22 cellular contexts compared by ENCODE assay signal in genomic region chr6:154347981-154348380, GRCh38. TPM values are rescaled to one million over a fixed set of nuclear protein-coding genes. Genes with fewer than 3 reads are reported as not detected.
"Had no signal": no experiment of that assay in that cellular context is flagged by ENCODE, and none has a peak within 500 bp of the region (broad histone marks: within the 10 kb centered on the region; RNA-seq: fewer than 3 reads in every experiment).

No MANE protein-coding gene starts in this region.

- DNase-seq: activated T-cell treated with anti-CD3 and anti-CD28 coated beads, Interleukin-2, amount 50 U/mL, for 24 hours; adrenal gland; central memory CD4-positive, alpha-beta T cell; dermis blood vessel endothelial cell; effector memory CD4-positive, alpha-beta T cell; glutamatergic neuron; immature natural killer cell; mesendoderm; mucosa of descending colon; retina; spleen; stimulated activated CD4-positive, alpha-beta T cell treated with anti-CD3 and anti-CD28 coated beads, Interleukin-4, amount 100 ng/mL, for 1 hour; stimulated activated naive CD4-positive, alpha-beta T cell; T1000 had no signal

- H3K36me3 ChIP-seq: adrenal gland, ascending aorta, thoracic aorta had no signal

- H3K79me2 ChIP-seq: hepatocyte had no signal

- FAIRE-seq: frontal cortex had no signal

- H2AFZ ChIP-seq: hepatocyte had no signal

- H3K4me1 Mint-ChIP-seq: immature natural killer cell had no signal

- H3K36me3 Mint-ChIP-seq: immature natural killer cell had no signal

- ATAC-seq: activated naive CD4-positive, alpha-beta T cell treated with anti-CD3 and anti-CD28 coated beads, Interleukin-2, amount 50 U/mL, for 72 hours; activated T-helper 17 cell treated with anti-CD3 and anti-CD28 coated beads, Interleukin-2, amount 50 U/mL, for 72 hours; esophagus mucosa; mucosa of descending colon; WTC11 had no signal

- H3K27ac Mint-ChIP-seq: activated naive CD4-positive, alpha-beta T cell treated with anti-CD3 and anti-CD28 coated beads, Interleukin-2, amount 50 U/mL, for 72 hours; activated T-cell treated with anti-CD3 and anti-CD28 coated beads, Interleukin-2, amount 50 U/mL, for 24 hours; activated T-helper 17 cell treated with anti-CD3 and anti-CD28 coated beads, Interleukin-2, amount 50 U/mL, for 72 hours; immature natural killer cell; WTC11 had no signal

- H3K4me1 ChIP-seq: adrenal gland, ascending aorta had no signal

- H3K4me3 ChIP-seq: adrenal gland, ascending aorta, hepatocyte, mucosa of descending colon, spleen, thoracic aorta had no signal

- H3K27ac ChIP-seq: adrenal gland, ascending aorta, hepatocyte, spleen, thoracic aorta had no signal

- H3K9me3 ChIP-seq: adrenal gland, ascending aorta, mucosa of descending colon, thoracic aorta had no signal

- H3K27me3 ChIP-seq: adrenal gland, ascending aorta, hepatocyte, spleen had no signal

- H3K4me3 Mint-ChIP-seq: activated T-cell treated with anti-CD3 and anti-CD28 coated beads, Interleukin-2, amount 50 U/mL, for 24 hours; activated T-helper 17 cell treated with anti-CD3 and anti-CD28 coated beads, Interleukin-2, amount 50 U/mL, for 72 hours; immature natural killer cell; WTC11 had no signal

- H3K4me2 ChIP-seq: hepatocyte had no signal

RNA-seq across cellular contexts. Expression of gene IPCEF1, which starts 8.6 kb away (rescaled TPM):
- total RNA-seq: ascending aorta had no signal
- polyA plus RNA-seq: hepatocyte had no signal
